In genomic region chr14:69303086-69303485, GRCh38 we compare ENCODE assay signal across 14 cellular contexts. TPM values are rescaled to one million over a fixed set of nuclear protein-coding genes. Genes with fewer than 3 reads are reported as not detected.
A peak's percentile ranks its signal among the peaks of the same experiment; 100 is the strongest.
DNase-seq lines count a peak whose midpoint lies in the region; ATAC-seq and TF ChIP-seq lines count a peak whose summit lies in the region.
"Had no signal": no experiment of that assay in that cellular context is flagged by ENCODE, and none has a peak within 500 bp of the region (broad histone marks: within the 10 kb centered on the region; RNA-seq: fewer than 3 reads in every experiment).

No MANE protein-coding gene starts in this region.

- no peaks in the 10 kb centered on the region for H3K36me3 ChIP-seq in thyroid gland
- H3K36me3 ChIP-seq: BLaER1 had no signal

- H3K36me3 Mint-ChIP-seq in chondrocyte (ENCODE audit: low read depth), result no peaks in the 10 kb centered on the region
- H3K36me3 Mint-ChIP-seq: CD8-positive, alpha-beta memory T cell had no signal

- no peaks in the 10 kb centered on the region for H3K9me3 Mint-ChIP-seq in chondrocyte (ENCODE audit: low read depth)
- H3K9me3 Mint-ChIP-seq: CD8-positive, alpha-beta memory T cell had no signal

- no peak for TF ChIP-seq POLR2A in thyroid gland (IDR thresholded peaks at IDR 0.05)

- DNase-seq in cardiac septum (ENCODE audit: low spot score) (peak; percentile 67), Right ventricle myocardium inferior (ENCODE audit: missing footprints) (no peak), chondrocyte (ENCODE audit: low spot score) (no peak), left lobe of liver (ENCODE audit: low spot score) (peak; percentile 16), thyroid gland (no peak)
- DNase-seq: CD8-positive, alpha-beta memory T cell; DND-41; GDM1 had no signal

- intact Hi-C loops in cardiac septum (cut with DNase I) (no loop called here), Right ventricle myocardium inferior (cut with DNase I) (no loop called here), thyroid gland (cut with DNase I) (no loop called here)

- no peak overlapping the region for H3K4me3 ChIP-seq in thyroid gland (replicated peaks in 1 of 3)
- H3K4me3 ChIP-seq: A549, BLaER1 had no signal

- no peaks in the 10 kb centered on the region for H3K4me1 ChIP-seq in thyroid gland
- H3K4me1 ChIP-seq: A549, Caco-2 had no signal

- H3K27ac ChIP-seq in thyroid gland, result no peak overlapping the region
- H3K27ac ChIP-seq: A549, BLaER1 had no signal

- H3K4me1 Mint-ChIP-seq in chondrocyte (ENCODE audit: low read depth), result peaks cover 52% of the 10 kb centered on the region
- H3K4me1 Mint-ChIP-seq: CD8-positive, alpha-beta memory T cell had no signal

- ATAC-seq in Right ventricle myocardium inferior, result no peak
- ATAC-seq in left lobe of liver, result no peak
- ATAC-seq in HG02759 (IDR thresholded peaks at IDR 0.05; ENCODE audit: unreplicated experiment), result no peak
- ATAC-seq in activated CD4-positive, CD25-positive, alpha-beta regulatory T cell treated with anti-CD3 and anti-CD28 coated beads, Interleukin-2, amount 50 U/mL, for 24 hours, result no peak
- ATAC-seq: A549, HepG2 had no signal

- TF ChIP-seq CTCF in chondrocyte (IDR thresholded peaks at IDR 0.05), result no peak
- TF ChIP-seq CTCF in thyroid gland (IDR thresholded peaks at IDR 0.05), result no peak

- H3K27me3 ChIP-seq in thyroid gland, result no peaks in the 10 kb centered on the region
- H3K27me3 ChIP-seq: BLaER1 had no signal

- peaks cover 4% of the 10 kb centered on the region for H3K27me3 Mint-ChIP-seq in chondrocyte (ENCODE audit: low read depth)

- H3K9me3 ChIP-seq in thyroid gland, result no peaks in the 10 kb centered on the region
- H3K9me3 ChIP-seq: A549, BLaER1, Caco-2 had no signal

- H3K27ac Mint-ChIP-seq in chondrocyte (ENCODE audit: unreplicated experiment), result peak overlapping the region; percentile 32
- H3K27ac Mint-ChIP-seq: CD8-positive, alpha-beta memory T cell had no signal

- no peak overlapping the region for H3K4me3 Mint-ChIP-seq in chondrocyte (ENCODE audit: unreplicated experiment)
- H3K4me3 Mint-ChIP-seq: CD8-positive, alpha-beta memory T cell had no signal

- 91 to 94% methylated on average over 2 of the region's 2 CpGs for WGBS in thyroid gland, 2 donors

RNA-seq across cellular contexts. Expression of gene GALNT16, which starts 43.1 kb away (rescaled TPM):
- total RNA-seq in cardiac septum (25.8 TPM), Right ventricle myocardium inferior (94.9 TPM), chondrocyte (28.1 to 36.7 TPM (median 34.4 TPM) in 3 replicates), left lobe of liver (1.1 TPM), thyroid gland (1 to 10 TPM; 2.2 to 7.1 (median 6.9) TPM)

Comparison
In these comparisons a context has a peak if more than half of its experiments do, and no peak if none do; other contexts are left out.
1. DNase-seq: peak in cardiac septum (single experiment) and left lobe of liver (single experiment); none in Right ventricle myocardium inferior (single experiment), chondrocyte (single experiment) and thyroid gland (0 of 2).